2 cellular contexts compared by ENCODE assay signal in genomic region chr20:46260936-46261454, GRCh38.
TF ChIP-seq lines count a peak whose summit lies in the region.

No MANE protein-coding gene starts in this region.

TF ChIP-seq in HepG2, 621 proteins besides CTCF, POLR2A, EP300 and RAD21:
- TF ChIP-seq ZBTB7A (CRISPR knock-in tag; IDR thresholded peaks at IDR 0.05) (no peak), ZNF629 (CRISPR knock-in tag; conservative IDR thresholded peaks at IDR 0.05) (peak; percentile 75), YY1 (IDR thresholded peaks at IDR 0.05; ENCODE audit: insufficient read depth, insufficient replicate concordance, low read depth, low read length) (no peak)
- TF ChIP-seq, protein P1, sequence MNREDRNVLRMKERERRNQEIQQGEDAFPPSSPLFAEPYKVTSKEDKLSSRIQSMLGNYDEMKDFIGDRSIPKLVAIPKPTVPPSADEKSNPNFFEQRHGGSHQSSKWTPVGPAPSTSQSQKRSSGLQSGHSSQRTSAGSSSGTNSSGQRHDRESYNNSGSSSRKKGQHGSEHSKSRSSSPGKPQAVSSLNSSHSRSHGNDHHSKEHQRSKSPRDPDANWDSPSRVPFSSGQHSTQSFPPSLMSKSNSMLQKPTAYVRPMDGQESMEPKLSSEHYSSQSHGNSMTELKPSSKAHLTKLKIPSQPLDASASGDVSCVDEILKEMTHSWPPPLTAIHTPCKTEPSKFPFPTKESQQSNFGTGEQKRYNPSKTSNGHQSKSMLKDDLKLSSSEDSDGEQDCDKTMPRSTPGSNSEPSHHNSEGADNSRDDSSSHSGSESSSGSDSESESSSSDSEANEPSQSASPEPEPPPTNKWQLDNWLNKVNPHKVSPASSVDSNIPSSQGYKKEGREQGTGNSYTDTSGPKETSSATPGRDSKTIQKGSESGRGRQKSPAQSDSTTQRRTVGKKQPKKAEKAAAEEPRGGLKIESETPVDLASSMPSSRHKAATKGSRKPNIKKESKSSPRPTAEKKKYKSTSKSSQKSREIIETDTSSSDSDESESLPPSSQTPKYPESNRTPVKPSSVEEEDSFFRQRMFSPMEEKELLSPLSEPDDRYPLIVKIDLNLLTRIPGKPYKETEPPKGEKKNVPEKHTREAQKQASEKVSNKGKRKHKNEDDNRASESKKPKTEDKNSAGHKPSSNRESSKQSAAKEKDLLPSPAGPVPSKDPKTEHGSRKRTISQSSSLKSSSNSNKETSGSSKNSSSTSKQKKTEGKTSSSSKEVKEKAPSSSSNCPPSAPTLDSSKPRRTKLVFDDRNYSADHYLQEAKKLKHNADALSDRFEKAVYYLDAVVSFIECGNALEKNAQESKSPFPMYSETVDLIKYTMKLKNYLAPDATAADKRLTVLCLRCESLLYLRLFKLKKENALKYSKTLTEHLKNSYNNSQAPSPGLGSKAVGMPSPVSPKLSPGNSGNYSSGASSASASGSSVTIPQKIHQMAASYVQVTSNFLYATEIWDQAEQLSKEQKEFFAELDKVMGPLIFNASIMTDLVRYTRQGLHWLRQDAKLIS (CRISPR knock-in tag; IDR thresholded peaks at IDR 0.05) = no peak

TF ChIP-seq in K562, 482 proteins besides CTCF, POLR2A, EP300 and RAD21:
- TF ChIP-seq RBM25 (IDR thresholded peaks at IDR 0.05; ENCODE audit: low read depth, low read length, severe bottlenecking) = peak; percentile 78
- no peak for TF ChIP-seq E2F3 (CRISPR knock-in tag; IDR thresholded peaks at IDR 0.05)
